ENCODE assay signal across 8 cellular contexts in the genomic region with DNA sequence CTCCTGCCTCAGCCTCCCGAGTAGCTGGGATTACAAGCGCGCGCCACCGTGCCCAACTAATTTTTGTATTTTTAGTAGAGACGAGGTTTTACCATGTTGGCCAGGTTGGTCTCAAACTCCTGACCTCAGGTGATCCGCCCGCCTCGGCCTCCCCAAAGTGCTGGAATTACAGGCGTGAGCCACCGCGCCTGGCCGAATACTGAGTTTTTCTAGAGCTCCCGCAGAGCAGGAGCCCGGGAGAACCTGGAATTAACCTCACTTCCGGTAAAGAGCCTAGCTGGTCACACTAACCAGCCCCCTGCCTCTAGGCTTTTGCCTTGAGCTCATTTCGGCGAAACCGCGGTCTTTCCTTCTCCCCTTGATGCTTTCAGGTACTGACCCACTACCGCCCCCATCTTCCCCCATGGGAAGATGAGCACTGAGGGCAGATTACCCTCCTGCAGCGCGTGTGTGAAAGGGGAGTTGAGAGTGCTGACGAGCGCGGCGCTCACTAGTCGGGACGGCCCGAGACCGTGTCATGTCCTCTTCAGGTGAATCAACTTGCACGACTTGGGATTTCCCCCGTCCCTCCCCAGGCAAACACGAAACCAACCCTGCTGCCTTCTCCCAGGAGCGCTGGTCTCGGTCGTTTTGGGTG. TPM values are rescaled to one million over a fixed set of nuclear protein-coding genes. Genes with fewer than 3 reads are reported as not detected.
A peak's percentile ranks its signal among the peaks of the same experiment; 100 is the strongest.
DNase-seq lines count a peak whose midpoint lies in the region; ATAC-seq and TF ChIP-seq lines count a peak whose summit lies in the region.

No MANE protein-coding gene starts in this region.

- peak overlapping the region; percentile 100 for H3K27ac ChIP-seq in SU-DHL-6 (ENCODE audit: low read depth, low read length)
- peak overlapping the region; percentile 67 to 97 (median 83) for H3K27ac ChIP-seq in adrenal gland

- H3K4me2 ChIP-seq in SU-DHL-6 (ENCODE audit: low read depth, low read length, poor library complexity, severe bottlenecking) = peak overlapping the region; percentile 96

- H4K20me1 ChIP-seq in SU-DHL-6 (ENCODE audit: low read depth, low read length) = no peaks in the 10 kb centered on the region

- intact Hi-C loops in adrenal gland (cut with DNase I) = loop anchor here in 1 of 2 donors (2.0 kb wide), 1 partner anchor 19 kb away; no protein-coding TSS in a partner anchor

- peak overlapping the region; percentile 82 for H3K9ac ChIP-seq in SU-DHL-6 (ENCODE audit: low read length)

- H3K4me3 ChIP-seq in SU-DHL-6 (ENCODE audit: insufficient read depth, low read length, poor library complexity, severe bottlenecking) (peak overlapping the region; percentile 57), adrenal gland (peak overlapping the region; percentile 28 to 73 (median 64))

- DNase-seq in GM03348 (ENCODE audit: low spot score) = peak; percentile 31
- peak; percentile 44 for DNase-seq in LHCN-M2 (ENCODE audit: low read depth)
- peak; percentile 54 to 69 (median 59) for DNase-seq in adrenal gland
- DNase-seq in inferior parietal cortex (ENCODE audit: extremely low spot score) = peak; percentile 53
- DNase-seq in stimulated activated CD4-positive, alpha-beta T cell treated with anti-CD3 and anti-CD28 coated beads, Interleukin-1b, Interleukin-23, amount 100 ng/mL, for 1 hour (ENCODE audit: low read depth in 2 of 2) = peak; percentile 69 to 73
- no peak for DNase-seq in T1000 (lab: John Stamatoyannopoulos, UW)

- no peaks in the 10 kb centered on the region for H3K9me3 ChIP-seq in SU-DHL-6 (ENCODE audit: insufficient read depth, low read length)
- H3K9me3 ChIP-seq in adrenal gland (replicated peaks in 1 of 3) = no peaks in the 10 kb centered on the region

- H3K4me1 ChIP-seq in adrenal gland (replicated peaks in 1 of 2) = peaks cover 15 to 30% of the 10 kb centered on the region in 2 donors

- peaks cover 17% of the 10 kb centered on the region for H3K79me2 ChIP-seq in SU-DHL-6 (ENCODE audit: insufficient read depth, low read length)

- H3K36me3 ChIP-seq in SU-DHL-6 (ENCODE audit: low read length) = 0 out of 2 replicates have a peak, but pooled peaks cover 7% of the 10 kb centered on the region
- peaks cover 0 to 19% of the 10 kb centered on the region in 2 donors for H3K36me3 ChIP-seq in adrenal gland (replicated peaks in 1 of 2)

- peak; percentile 38 for ATAC-seq in GM21717 (IDR thresholded peaks at IDR 0.05; ENCODE audit: unreplicated experiment)

- H3K27me3 ChIP-seq in SU-DHL-6 (ENCODE audit: low read length) = no peaks in the 10 kb centered on the region
- H3K27me3 ChIP-seq in adrenal gland = no peaks in the 10 kb centered on the region

- TF ChIP-seq CTCF in SU-DHL-6 (IDR thresholded peaks at IDR 0.05; ENCODE audit: insufficient read depth, low read length, poor library complexity, severe bottlenecking) (peak; percentile 36), adrenal gland (IDR thresholded peaks at IDR 0.05) (no peak)

- H3K9me2 ChIP-seq in SU-DHL-6 (replicated peaks; ENCODE audit: insufficient read depth, low read length) = no peaks in the 10 kb centered on the region

- 0 to 4% (median 1%) methylated on average over 16 to 37 of the region's 37 CpGs for WGBS in adrenal gland, 4 donors

- H2AFZ ChIP-seq in SU-DHL-6 (ENCODE audit: low read depth, low read length, severe bottlenecking) = peak overlapping the region; percentile 39

- peak in 1 of 2 donors; percentile 14 for TF ChIP-seq POLR2A in adrenal gland (IDR thresholded peaks at IDR 0.05)

- peaks cover 56% of the 10 kb centered on the region for H3F3A ChIP-seq in SU-DHL-6 (ENCODE audit: insufficient read depth)

RNA-seq across cellular contexts. Expression of a gene that starts 0.7 kb away (rescaled TPM):
- total RNA-seq in LHCN-M2 (2014; rRNA removed) (2.2 and 3.4 TPM in 2 replicates), adrenal gland (10 to 100 TPM in 1 of 8 donors, 1 to 10 TPM in 6, under 1 TPM in 1; 0.54 to 11.9 (median 5.4) TPM)
- 3.5 TPM for polyA plus RNA-seq in LHCN-M2 (2012)
- polyA plus RNA-seq in adrenal gland = 10 to 100 TPM in 1 of 3 donors, 1 to 10 TPM in 2; 6.0 to 10.8 (median 6.6) TPM

RNA-seq across cellular contexts. Expression of a gene that starts 1.8 kb away (rescaled TPM):
- total RNA-seq in LHCN-M2 (2014; rRNA removed) (9.2 and 9.9 TPM in 2 replicates), adrenal gland (10 to 100 TPM in 1 of 8 donors, 1 to 10 TPM in 6, under 1 TPM in 1; 0.52 to 12.6 (median 5.2) TPM)
- polyA plus RNA-seq in LHCN-M2 (2012) = 13.4 TPM
- 10 to 100 TPM in 1 of 3 donors, 1 to 10 TPM in 2; 3.9 to 18.8 (median 6.8) TPM for polyA plus RNA-seq in adrenal gland

RNA-seq across cellular contexts. Expression of a gene that starts 8.1 kb away (rescaled TPM):
- total RNA-seq in LHCN-M2 (2014; rRNA removed) = 312 and 418 TPM in 2 replicates
- 1,213 TPM for polyA plus RNA-seq in LHCN-M2 (2012)
- total RNA-seq in adrenal gland = 1,000 to 10,000 TPM in 4 of 8 donors, 100 to 1,000 TPM in 4; 135 to 1,266 (median 856) TPM
- polyA plus RNA-seq in adrenal gland = 100 to 1,000 TPM; 523 to 901 (median 672) TPM

RNA-seq across cellular contexts. Expression of a gene that starts 10.2 kb away (rescaled TPM):
- 396 and 449 TPM in 2 replicates for total RNA-seq in LHCN-M2 (2014; rRNA removed)
- polyA plus RNA-seq in LHCN-M2 (2012) = 247 TPM
- 100 to 1,000 TPM; 121 to 332 (median 151) TPM for total RNA-seq in adrenal gland
- polyA plus RNA-seq in adrenal gland = 100 to 1,000 TPM; 114 to 195 (median 139) TPM

RNA-seq across cellular contexts. Expression of a gene that starts 16.0 kb away (rescaled TPM):
- total RNA-seq in LHCN-M2 (2014; rRNA removed) (37.4 and 57.5 TPM in 2 replicates), adrenal gland (10 to 100 TPM in 7 of 8 donors, 1 to 10 TPM in 1; 8.2 to 50.5 (median 26.5) TPM)
- 47.5 TPM for polyA plus RNA-seq in LHCN-M2 (2012)
- polyA plus RNA-seq in adrenal gland = 10 to 100 TPM; 13.0 to 22.7 (median 17.9) TPM
